ENCODE assay signal across 8 cellular contexts in genomic region chr3:72657666-72658065, GRCh38.
DNase-seq lines count a peak whose midpoint lies in the region; ATAC-seq and TF ChIP-seq lines count a peak whose summit lies in the region.

No MANE protein-coding gene starts in this region.

- DNase-seq in CD1c-positive myeloid dendritic cell (ENCODE audit: extremely low spot score) (peak; percentile 28), HEK293T (ENCODE audit: extremely low spot score) (no peak), T-helper 22 cell (ENCODE audit: low read depth) (peak; percentile 8), C1 segment of cervical spinal cord (lab: John Stamatoyannopoulos, UW) (no peak)
- DNase-seq in effector CD4-positive, alpha-beta T cell = peak; percentile 6

- CTCF ChIA-PET in HEK293T (lab: Yijun Ruan, JAX) = interaction anchor here (1.1 to 1.5 kb wide), 2 partner anchors 8 to 9 kb away, joined by 4 to 9 read pairs; no protein-coding TSS in a partner anchor

- POLR2A ChIA-PET in HEK293T (lab: Yijun Ruan, JAX) = no interaction called here

- ATAC-seq in GM19467 (IDR thresholded peaks at IDR 0.05; ENCODE audit: unreplicated experiment) (no peak), GM21367 (IDR thresholded peaks at IDR 0.05; ENCODE audit: unreplicated experiment) (no peak), HG02852 (IDR thresholded peaks at IDR 0.05; ENCODE audit: unreplicated experiment) (no peak)

TF ChIP-seq in HEK293T, 16 proteins besides CTCF, POLR2A, EP300 and RAD21:
- TF ChIP-seq L3MBTL2 (conservative IDR thresholded peaks at IDR 0.05) (no peak), BHLHE40 (IDR thresholded peaks at IDR 0.05; ENCODE audit: borderline replicate concordance) (no peak), FOXM1 (IDR thresholded peaks at IDR 0.05; ENCODE audit: borderline replicate concordance) (no peak), PKNOX1 (IDR thresholded peaks at IDR 0.05) (0 out of 2 replicates have a peak, but pooled peaks have one; percentile 7), LEF1 (IDR thresholded peaks at IDR 0.05; ENCODE audit: borderline replicate concordance) (no peak)

Comparison
In these comparisons a context has a peak if more than half of its experiments do, and no peak if none do; other contexts are left out.
1. DNase-seq: peak in CD1c-positive myeloid dendritic cell (single experiment), T-helper 22 cell (single experiment) and effector CD4-positive, alpha-beta T cell (single experiment); none in HEK293T (single experiment) and C1 segment of cervical spinal cord (0 of 14).